Comparison of ENCODE assay signal across 8 cellular contexts in genomic region chr5:137734962-137735530, GRCh38. TPM values are rescaled to one million over a fixed set of nuclear protein-coding genes. Genes with fewer than 3 reads are reported as not detected.
DNase-seq lines count a peak whose midpoint lies in the region; ATAC-seq and TF ChIP-seq lines count a peak whose summit lies in the region.

No MANE protein-coding gene starts in this region.

- peak; percentile 55 to 76 (median 64) for DNase-seq in NCI-H1417 (lab: John Stamatoyannopoulos, UW)
- no peak for DNase-seq in NCI-H1417 treated with DMSO at 0.1 percent for 48 hours (lab: John Stamatoyannopoulos, UW)
- peak; percentile 29 for DNase-seq in WTC11 (ENCODE audit: low spot score)
- peak; percentile 44 to 69 for DNase-seq in foreskin keratinocyte
- DNase-seq in neural crest cell (ENCODE audit: low read depth, low spot score), result peak; percentile 16
- no peak for DNase-seq in chondrocyte (ENCODE audit: low spot score)

- H3K27me3 ChIP-seq in foreskin keratinocyte, result no peaks in the 10 kb centered on the region

- CTCF ChIA-PET in WTC11 (lab: Charles Lee), result interaction anchor here (0.6 to 3.0 kb wide), 10 partner anchors 17 to 195 kb away, joined by 3 to 50 read pairs (median 5); no protein-coding TSS in a partner anchor

- peaks cover 14% of the 10 kb centered on the region for H3K4me1 ChIP-seq in foreskin keratinocyte

- no peak for TF ChIP-seq CTCF in WTC11 (IDR thresholded peaks at IDR 0.05)
- TF ChIP-seq CTCF in foreskin keratinocyte (conservative IDR thresholded peaks at IDR 0.05), result no peak
- no peak for TF ChIP-seq CTCF in neural crest cell (conservative IDR thresholded peaks at IDR 0.05)
- TF ChIP-seq CTCF in chondrocyte (IDR thresholded peaks at IDR 0.05), result no peak

- H3K27ac ChIP-seq in foreskin keratinocyte, result peak overlapping the region; percentile 34

- peaks cover 16% of the 10 kb centered on the region for H3K9me3 Mint-ChIP-seq in WTC11
- peaks cover 2% of the 10 kb centered on the region for H3K9me3 Mint-ChIP-seq in neural crest cell
- peaks cover 9% of the 10 kb centered on the region for H3K9me3 Mint-ChIP-seq in chondrocyte (ENCODE audit: low read depth)

- peak; percentile 23 for ATAC-seq in HG02759 (IDR thresholded peaks at IDR 0.05; ENCODE audit: unreplicated experiment)
- ATAC-seq in WTC11, result peak; percentile 31
- ATAC-seq in foreskin keratinocyte, result peak; percentile 60
- ATAC-seq in HG03442 (IDR thresholded peaks at IDR 0.05; ENCODE audit: unreplicated experiment), result no peak

- H3K27ac Mint-ChIP-seq in WTC11 (no peak overlapping the region), neural crest cell (ENCODE audit: unreplicated experiment) (no peak overlapping the region), chondrocyte (ENCODE audit: unreplicated experiment) (no peak overlapping the region)

- H3K4me3 Mint-ChIP-seq in WTC11 (no peak overlapping the region), neural crest cell (no peak overlapping the region), chondrocyte (ENCODE audit: unreplicated experiment) (no peak overlapping the region)

- peaks cover 3% of the 10 kb centered on the region for H3K4me1 Mint-ChIP-seq in WTC11
- H3K4me1 Mint-ChIP-seq in neural crest cell, result no peaks in the 10 kb centered on the region
- peaks cover 9% of the 10 kb centered on the region for H3K4me1 Mint-ChIP-seq in chondrocyte (ENCODE audit: low read depth)

- H3K27me3 Mint-ChIP-seq in WTC11 (ENCODE audit: low read depth) (no peaks in the 10 kb centered on the region; the same call in 1 of the 2 replicates), neural crest cell (ENCODE audit: low read depth) (no peaks in the 10 kb centered on the region), chondrocyte (ENCODE audit: low read depth) (no peaks in the 10 kb centered on the region)

- peaks cover 5% of the 10 kb centered on the region; the same call in 1 of the 2 replicates for H3K36me3 Mint-ChIP-seq in WTC11
- peaks cover 2% of the 10 kb centered on the region for H3K36me3 Mint-ChIP-seq in neural crest cell (ENCODE audit: low read depth)
- H3K36me3 Mint-ChIP-seq in chondrocyte (ENCODE audit: low read depth), result peaks cover 2% of the 10 kb centered on the region

- POLR2A ChIA-PET in WTC11 (lab: Charles Lee), result interaction anchor here (0.6 to 1.8 kb wide), 5 partner anchors 12 to 332 kb away, joined by 3 to 20 read pairs (median 4); partner anchors contain the start of gene HNRNPA0

TF ChIP-seq in WTC11, 78 proteins besides CTCF, POLR2A, EP300 and RAD21:
- TF ChIP-seq E2F1 (CRISPR knock-in tag; IDR thresholded peaks at IDR 0.05), result no peak
- TF ChIP-seq TEAD1 (CRISPR knock-in tag; IDR thresholded peaks at IDR 0.05), result peak; percentile 13; the same call in 1 of the 2 replicates
- TF ChIP-seq ATF1 (CRISPR knock-in tag; IDR thresholded peaks at IDR 0.05), result no peak
- TF ChIP-seq ZNF317 (CRISPR knock-in tag; IDR thresholded peaks at IDR 0.05; ENCODE audit: borderline replicate concordance, low read depth), result no peak
- no peak for TF ChIP-seq FOXK1 (CRISPR knock-in tag; IDR thresholded peaks at IDR 0.05)
- no peak for TF ChIP-seq TCF7 (CRISPR knock-in tag; IDR thresholded peaks at IDR 0.05; ENCODE audit: low read depth)
- TF ChIP-seq SMAD3 (CRISPR knock-in tag; IDR thresholded peaks at IDR 0.05; ENCODE audit: borderline replicate concordance), result no peak
- TF ChIP-seq ZSCAN18 (CRISPR knock-in tag; IDR thresholded peaks at IDR 0.05), result no peak
- no peak for TF ChIP-seq GTF2I (CRISPR knock-in tag; conservative IDR thresholded peaks at IDR 0.05)
- TF ChIP-seq USF1 (CRISPR knock-in tag; IDR thresholded peaks at IDR 0.05), result no peak
- no peak for TF ChIP-seq FOXJ3 (CRISPR knock-in tag; IDR thresholded peaks at IDR 0.05; ENCODE audit: borderline replicate concordance)
- no peak for TF ChIP-seq MXD4 (CRISPR knock-in tag; IDR thresholded peaks at IDR 0.05; ENCODE audit: borderline replicate concordance)
- no peak for TF ChIP-seq NFE2L1 (CRISPR knock-in tag; IDR thresholded peaks at IDR 0.05)
- no peak for TF ChIP-seq ZNF281 (CRISPR knock-in tag; IDR thresholded peaks at IDR 0.05)
- peak; percentile 8; the same call in 1 of the 2 replicates for TF ChIP-seq MAX (CRISPR knock-in tag; IDR thresholded peaks at IDR 0.05)
TF ChIP-seq in WTC11: peak in this region for 2.

RNA-seq across cellular contexts. Expression of gene KLHL3, which starts 0.8 kb away (rescaled TPM):
- total RNA-seq in WTC11 (2021), result 14.7 to 18.2 TPM (median 15.7 TPM) in 3 replicates
- 1.7 and 2.0 TPM in 2 replicates for total RNA-seq in foreskin keratinocyte
- 0.40 and 0.48 TPM in 2 replicates for polyA plus RNA-seq in foreskin keratinocyte
- total RNA-seq in neural crest cell, result 9.4 and 11.8 TPM in 2 replicates
- total RNA-seq in chondrocyte, result 1.6 to 3.1 TPM (median 1.9 TPM) in 3 replicates

RNA-seq across cellular contexts. Expression of gene HNRNPA0, which starts 19.1 kb away (rescaled TPM):
- total RNA-seq in WTC11 (2021) (65.6 to 66.6 TPM (median 66.0 TPM) in 3 replicates), foreskin keratinocyte (18.0 and 21.7 TPM in 2 replicates), neural crest cell (99.0 and 102 TPM in 2 replicates), chondrocyte (34.0 to 40.4 TPM (median 35.0 TPM) in 3 replicates)
- polyA plus RNA-seq in foreskin keratinocyte, result 28.2 and 30.0 TPM in 2 replicates

Comparison
In these comparisons a context has a peak if more than half of its experiments do, and no peak if none do; other contexts are left out.
1. DNase-seq: peak in NCI-H1417 (3 of 3), WTC11 (single experiment), foreskin keratinocyte (2 of 2) and neural crest cell (single experiment); none in NCI-H1417 treated with DMSO at 0.1 percent for 48 hours (single experiment) and chondrocyte (single experiment).